In the genomic region with DNA sequence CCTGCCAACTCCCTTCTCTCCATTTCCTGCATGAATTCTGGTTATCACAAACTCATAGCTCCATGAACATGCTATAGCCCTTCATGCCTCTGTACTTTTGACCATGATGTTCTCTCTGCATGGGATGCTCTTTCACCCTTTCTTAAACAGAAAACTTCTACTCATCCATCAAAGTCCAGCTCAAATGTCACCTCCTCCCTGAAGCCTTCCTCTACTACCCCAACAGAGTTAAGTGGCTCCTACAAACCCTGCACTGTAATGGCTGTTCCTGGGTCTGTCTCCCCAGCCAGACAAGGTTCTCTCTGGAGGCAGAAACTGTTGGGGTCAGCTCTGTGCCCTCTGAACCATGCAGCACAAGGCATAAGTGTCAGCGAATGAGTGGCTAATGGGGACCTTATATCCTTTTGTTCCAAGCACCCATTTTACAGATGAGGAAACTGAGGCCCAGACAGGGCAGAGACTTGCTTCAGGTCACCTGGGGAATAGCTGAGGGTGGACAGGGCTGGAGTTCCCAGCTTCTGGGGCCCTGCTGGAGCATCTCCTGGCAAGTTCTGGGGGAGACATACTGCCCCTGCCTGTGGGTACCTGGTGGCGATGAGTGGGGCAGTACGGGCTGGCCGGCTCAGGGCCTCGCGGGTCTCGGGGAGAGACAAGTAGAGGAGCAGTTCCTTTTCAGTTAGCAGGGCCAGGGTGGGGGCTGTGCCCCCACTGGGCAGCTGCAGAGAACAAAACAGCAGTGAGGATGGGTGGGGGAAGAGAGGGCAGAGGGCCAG, we compare ENCODE assay signal across 1 cellular context.
A peak's percentile ranks its signal among the peaks of the same experiment; 100 is the strongest.
TF ChIP-seq lines count a peak whose summit lies in the region.

No MANE protein-coding gene starts in this region.

TF ChIP-seq in K562, 482 proteins besides CTCF, POLR2A, EP300 and RAD21:
- TF ChIP-seq RBM25 (IDR thresholded peaks at IDR 0.05; ENCODE audit: low read depth, low read length, severe bottlenecking) (peak; percentile 85), ZNF121 (CRISPR knock-in tag; conservative IDR thresholded peaks at IDR 0.05) (peak; percentile 34; the same call in 1 of the 2 replicates), KDM1A (IDR thresholded peaks at IDR 0.05) (peak in 1 of 2 experiments; percentile 79; a peak in 3 of 4 replicates), RCOR1 (IDR thresholded peaks at IDR 0.05; ENCODE audit: borderline replicate concordance in 1 of 2, low read depth in 2 of 2, low read length in 2 of 2) (0 out of 4 replicates have a peak, but pooled peaks of 1 of the 2 experiments have one; percentile 20), ZNF79 (CRISPR knock-in tag; IDR thresholded peaks at IDR 0.05; ENCODE audit: low read depth) (no peak), BCOR (IDR thresholded peaks at IDR 0.05) (peak; percentile 76), SAP30 (IDR thresholded peaks at IDR 0.05; ENCODE audit: borderline replicate concordance, insufficient read depth, low read depth, low read length, poor library complexity, severe bottlenecking) (no peak), HDAC2 (IDR thresholded peaks at IDR 0.05) (no peak), PRMT5 (CRISPR knock-in tag; IDR thresholded peaks at IDR 0.05) (no peak), SMARCA5 (IDR thresholded peaks at IDR 0.05) (peak; percentile 62; the same call in 1 of the 2 replicates), PTBP1 (IDR thresholded peaks at IDR 0.05; ENCODE audit: low read depth, low read length) (0 out of 2 replicates have a peak, but pooled peaks have one; percentile 52), SMAD2 (IDR thresholded peaks at IDR 0.05; ENCODE audit: low read depth, low read length) (no peak), ZFP36 (IDR thresholded peaks at IDR 0.05; ENCODE audit: low read depth, low read length, partially characterized antibody) (peak; percentile 68)
